8 cellular contexts compared by ENCODE assay signal in genomic region chr21:28884976-28885852, GRCh38.
A peak's percentile ranks its signal among the peaks of the same experiment; 100 is the strongest.
DNase-seq lines count a peak whose midpoint lies in the region; ATAC-seq and TF ChIP-seq lines count a peak whose summit lies in the region.

No MANE protein-coding gene starts in this region.

- peaks cover 5% of the 10 kb centered on the region for H3K4me1 Mint-ChIP-seq in activated T-helper 17 cell treated with anti-CD3 and anti-CD28 coated beads, Interleukin-2, amount 50 U/mL, for 72 hours
- peaks cover 16 to 23% of the 10 kb centered on the region in 2 donors for H3K4me1 Mint-ChIP-seq in natural killer cell treated with Interleukin-12 subunit alpha and Interleukin-12 subunit beta and Interleukin-15 and Interleukin-18, amount 100 ng/mL, for 72 hours (ENCODE audit: low read depth in 2 of 2)

- no peaks in the 10 kb centered on the region for H3K27me3 Mint-ChIP-seq in activated T-helper 17 cell treated with anti-CD3 and anti-CD28 coated beads, Interleukin-2, amount 50 U/mL, for 72 hours
- H3K27me3 Mint-ChIP-seq in natural killer cell treated with Interleukin-12 subunit alpha and Interleukin-12 subunit beta and Interleukin-15 and Interleukin-18, amount 100 ng/mL, for 72 hours, result peaks cover 13 to 18% of the 10 kb centered on the region in 2 donors

- H3K9me3 Mint-ChIP-seq in activated T-helper 17 cell treated with anti-CD3 and anti-CD28 coated beads, Interleukin-2, amount 50 U/mL, for 72 hours, result no peaks in the 10 kb centered on the region
- H3K9me3 Mint-ChIP-seq in natural killer cell treated with Interleukin-12 subunit alpha and Interleukin-12 subunit beta and Interleukin-15 and Interleukin-18, amount 100 ng/mL, for 72 hours, result no peaks in the 10 kb centered on the region

- no peak for TF ChIP-seq CTCF in fibroblast of pulmonary artery (IDR thresholded peaks at IDR 0.05; ENCODE audit: low read length, missing control alignments)

- H3K27ac Mint-ChIP-seq in activated T-helper 17 cell treated with anti-CD3 and anti-CD28 coated beads, Interleukin-2, amount 50 U/mL, for 72 hours, result peak overlapping the region; percentile 95
- peak overlapping the region; percentile 98 to 99 for H3K27ac Mint-ChIP-seq in natural killer cell treated with Interleukin-12 subunit alpha and Interleukin-12 subunit beta and Interleukin-15 and Interleukin-18, amount 100 ng/mL, for 72 hours

- ATAC-seq in activated T-helper 17 cell treated with anti-CD3 and anti-CD28 coated beads, Interleukin-2, amount 50 U/mL, for 72 hours (replicated peaks), result peak; percentile 96
- peak; percentile 97 to 99 for ATAC-seq in natural killer cell treated with Interleukin-12 subunit alpha and Interleukin-12 subunit beta and Interleukin-15 and Interleukin-18, amount 100 ng/mL, for 72 hours

- H3K4me3 Mint-ChIP-seq in activated T-helper 17 cell treated with anti-CD3 and anti-CD28 coated beads, Interleukin-2, amount 50 U/mL, for 72 hours, result peak overlapping the region; percentile 88
- H3K4me3 Mint-ChIP-seq in natural killer cell treated with Interleukin-12 subunit alpha and Interleukin-12 subunit beta and Interleukin-15 and Interleukin-18, amount 100 ng/mL, for 72 hours, result peak overlapping the region; percentile 85

- DNase-seq in Daoy (ENCODE audit: low read depth) (peak; percentile 97), GOT3 (lab: John Stamatoyannopoulos, UW) (peak; percentile 74), LHCN-M2 (ENCODE audit: low read depth) (peak; percentile 92), RPMI7951 (ENCODE audit: low read depth) (peak; percentile 84), fibroblast of pulmonary artery (ENCODE audit: low read depth) (peak; percentile 96)
- peak; percentile 97 for DNase-seq in natural killer cell treated with Interleukin-12 subunit alpha and Interleukin-12 subunit beta and Interleukin-15 and Interleukin-18, amount 100 ng/mL, for 72 hours (ENCODE audit: low spot score)
- peak; percentile 93 for DNase-seq in stimulated activated naive CD4-positive, alpha-beta T cell treated with Interleukin-2 at 50 U/mL for 16 hours (lab: John Stamatoyannopoulos, UW)

- H3K36me3 Mint-ChIP-seq in activated T-helper 17 cell treated with anti-CD3 and anti-CD28 coated beads, Interleukin-2, amount 50 U/mL, for 72 hours (ENCODE audit: low read depth), result peaks cover 33% of the 10 kb centered on the region
- H3K36me3 Mint-ChIP-seq in natural killer cell treated with Interleukin-12 subunit alpha and Interleukin-12 subunit beta and Interleukin-15 and Interleukin-18, amount 100 ng/mL, for 72 hours, result peaks cover 4% of the 10 kb centered on the region

- peak overlapping the region; percentile 63 for H3K4me3 ChIP-seq in fibroblast of pulmonary artery (replicated peaks; ENCODE audit: low read depth, low read length)

Comparison
In these comparisons a context has a peak if more than half of its experiments do, and no peak if none do; other contexts are left out.
1. Peak in every context shown above with its lines: DNase-seq, ATAC-seq and H3K4me3 ChIP-seq.